2 cellular contexts compared by ENCODE assay signal in the genomic region with DNA sequence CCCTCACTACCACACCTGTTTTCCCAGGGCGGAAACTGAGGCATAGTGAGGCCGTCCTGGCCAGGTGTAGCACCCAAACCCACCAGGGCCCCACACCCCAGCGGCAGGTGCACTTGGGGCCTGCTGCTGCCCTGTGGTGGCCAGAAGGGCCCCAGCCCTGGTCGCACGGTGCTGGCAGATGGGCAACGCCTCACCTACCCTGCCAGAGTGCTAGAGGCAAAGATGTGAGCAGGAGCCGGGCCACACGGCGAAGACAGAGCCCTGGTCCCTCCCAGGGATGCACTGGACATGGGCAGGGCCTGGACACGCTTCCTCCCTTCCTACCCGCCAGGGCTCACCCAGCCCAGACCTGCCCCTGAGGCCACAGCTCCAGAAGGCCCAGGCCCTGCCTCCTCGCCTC.
A peak's percentile ranks its signal among the peaks of the same experiment; 100 is the strongest.
TF ChIP-seq lines count a peak whose summit lies in the region.

No MANE protein-coding gene starts in this region.

TF ChIP-seq in HepG2, 621 proteins besides CTCF, POLR2A, EP300 and RAD21:
- TF ChIP-seq ZNF430 (CRISPR knock-in tag; IDR thresholded peaks at IDR 0.05) = no peak
- TF ChIP-seq AGO2 (optimal IDR thresholded peaks at IDR 0.05; ENCODE audit: low read depth, low read length) = peak; percentile 59
- peak; percentile 51; the same call in 1 of the 2 replicates for TF ChIP-seq RBFOX2 (IDR thresholded peaks at IDR 0.05; ENCODE audit: low read depth, low read length)
TF ChIP-seq in HepG2: peak in this region for 2.

TF ChIP-seq in H1, 55 proteins besides CTCF, POLR2A, EP300 and RAD21:
- no peak for TF ChIP-seq CBX5 (IDR thresholded peaks at IDR 0.05; ENCODE audit: low read depth, low read length)
- TF ChIP-seq RXRA (IDR thresholded peaks at IDR 0.05; ENCODE audit: insufficient read depth, low read depth, low read length) = no peak
- TF ChIP-seq TAF7 (optimal IDR thresholded peaks at IDR 0.05; ENCODE audit: borderline replicate concordance, low read depth, low read length) = no peak
- no peak for TF ChIP-seq TCF12 (IDR thresholded peaks at IDR 0.05; ENCODE audit: low read depth, low read length)
